Comparison of ENCODE assay signal across 21 cellular contexts in the genomic region with DNA sequence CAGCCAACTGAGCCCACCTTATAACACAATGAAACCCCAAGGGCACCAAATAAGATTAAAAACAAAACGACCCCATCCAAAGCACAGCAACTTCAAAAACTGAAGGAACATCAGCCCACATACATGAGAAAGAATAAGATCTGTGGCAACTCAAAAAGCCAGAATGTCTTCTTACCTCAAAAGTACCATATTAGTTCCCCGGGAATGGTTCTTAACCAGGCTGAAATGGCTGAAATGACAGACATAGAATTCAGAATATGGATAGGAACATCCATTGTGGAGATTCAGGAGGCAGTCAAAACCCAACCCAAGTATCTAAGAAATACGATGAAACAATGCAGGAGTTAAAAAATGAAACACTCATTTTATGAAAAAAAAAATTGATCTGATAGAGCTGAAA.
"Had no signal": no experiment of that assay in that cellular context is flagged by ENCODE, and none has a peak within 500 bp of the region (broad histone marks: within the 10 kb centered on the region; RNA-seq: fewer than 3 reads in every experiment).

No MANE protein-coding gene starts in this region.

- H3K4me3 ChIP-seq: colonic mucosa, coronary artery, dorsolateral prefrontal cortex, esophagus muscularis mucosa, esophagus squamous epithelium, gastrocnemius medialis, gastroesophageal sphincter, heart left ventricle, heart right ventricle had no signal

- H3K4me1 ChIP-seq: colonic mucosa, esophagus muscularis mucosa, esophagus squamous epithelium, foreskin keratinocyte, gastrocnemius medialis, gastroesophageal sphincter, heart right ventricle had no signal

- DNase-seq: colonic mucosa; cortex of kidney; dorsolateral prefrontal cortex; effector CD4-positive, alpha-beta T cell; effector CD8-positive, alpha-beta T cell; effector memory CD8-positive, alpha-beta T cell; endodermal cell; erythroblast; esophagus squamous epithelium; foreskin fibroblast; foreskin keratinocyte; foreskin melanocyte; gastrocnemius medialis; glutamatergic neuron; head of caudate nucleus had no signal

- H3K9me3 ChIP-seq: colonic mucosa, esophagus muscularis mucosa, gastrocnemius medialis had no signal

- H3K36me3 ChIP-seq: colonic mucosa, gastrocnemius medialis, heart left ventricle, heart right ventricle had no signal

- H3K27ac ChIP-seq: colonic mucosa, coronary artery, dorsolateral prefrontal cortex, epithelial cell of prostate, esophagus muscularis mucosa, esophagus squamous epithelium, foreskin keratinocyte, gastrocnemius medialis, gastroesophageal sphincter, heart left ventricle, heart right ventricle had no signal
